ENCODE assay signal across 17 cellular contexts in genomic region chr3:22555753-22556152, GRCh38.
A peak's percentile ranks its signal among the peaks of the same experiment; 100 is the strongest.
DNase-seq lines count a peak whose midpoint lies in the region; ATAC-seq and TF ChIP-seq lines count a peak whose summit lies in the region.
"Had no signal": no experiment of that assay in that cellular context is flagged by ENCODE, and none has a peak within 500 bp of the region (broad histone marks: within the 10 kb centered on the region; RNA-seq: fewer than 3 reads in every experiment).

No MANE protein-coding gene starts in this region.

- no peak for TF ChIP-seq CTCF in lung (IDR thresholded peaks at IDR 0.05; ENCODE audit: control extremely low read depth, extremely low read depth)

- DNase-seq in DMS153 treated with DMSO at 0.1 percent for 48 hours (lab: John Stamatoyannopoulos, UW; ENCODE audit: unreplicated experiment), result peak; percentile 5
- peak; percentile 16 to 39 for DNase-seq in NCI-H187 (lab: John Stamatoyannopoulos, UW)
- peak; percentile 85 for DNase-seq in NCI-H345 treated with DMSO at 0.1 percent for 48 hours (lab: John Stamatoyannopoulos, UW; ENCODE audit: unreplicated experiment)
- DNase-seq in lung (ENCODE audit: low spot score), result no peak
- DNase-seq in NCI-H524 treated with DMSO at 0.1 percent for 48 hours (lab: John Stamatoyannopoulos, UW), result no peak
- no peak for DNase-seq in DMS114 treated with DMSO at 0.1 percent for 48 hours (lab: John Stamatoyannopoulos, UW; ENCODE audit: unreplicated experiment)
- DNase-seq: HCEC 1CT, IMR-90, NCI-H1930, NCI-H2171 treated with DMSO at 0.1 percent for 48 hours, T-helper 1 cell had no signal

- no peaks in the 10 kb centered on the region for H3K36me3 ChIP-seq in lung (ENCODE audit: control insufficient read depth in 2 of 2, insufficient read depth in 2 of 2, low read length in 2 of 2)
- H3K36me3 ChIP-seq: SJSA1 had no signal

- WGBS in lung, 2 donors, result 34 to 55% methylated on average over 1 of the region's 1 CpG

- H3K27ac ChIP-seq in lung (ENCODE audit: low read depth in 1 of 2, low read length in 1 of 2), result no peak overlapping the region
- H3K27ac ChIP-seq: C4-2B, KMS-11, SJSA1 had no signal

- H3K4me3 ChIP-seq in lung, result no peak overlapping the region
- H3K4me3 ChIP-seq: GM23338, SJSA1 had no signal

- ATAC-seq in lung (ENCODE audit: insufficient read depth, low FRiP score), result peak; percentile 41
- no peak for ATAC-seq in GM19455 (IDR thresholded peaks at IDR 0.05; ENCODE audit: unreplicated experiment)
- ATAC-seq: GM23338, Right ventricle myocardium inferior had no signal

- H3K4me1 ChIP-seq in lung (ENCODE audit: control insufficient read depth in 2 of 2, insufficient read depth in 2 of 2, low read length in 2 of 2), result no peaks in the 10 kb centered on the region
- H3K4me1 ChIP-seq: SJSA1 had no signal

- no peaks in the 10 kb centered on the region for H3K9me3 ChIP-seq in lung (ENCODE audit: control insufficient read depth in 2 of 2, insufficient read depth in 1 of 2, low read length in 1 of 2)
- H3K9me3 ChIP-seq: SJSA1 had no signal

- H3K27me3 ChIP-seq in lung (ENCODE audit: control insufficient read depth, insufficient read depth), result no peaks in the 10 kb centered on the region
- H3K27me3 ChIP-seq: SJSA1 had no signal

Comparison
In these comparisons a context has a peak if more than half of its experiments do, and no peak if none do; other contexts are left out.
1. DNase-seq: peak in DMS153 treated with DMSO at 0.1 percent for 48 hours (single experiment), NCI-H187 (2 of 2) and NCI-H345 treated with DMSO at 0.1 percent for 48 hours (single experiment); none in lung (single experiment), NCI-H524 treated with DMSO at 0.1 percent for 48 hours (single experiment) and DMS114 treated with DMSO at 0.1 percent for 48 hours (single experiment).